Comparison of ENCODE assay signal across 16 cellular contexts in the genomic region with DNA sequence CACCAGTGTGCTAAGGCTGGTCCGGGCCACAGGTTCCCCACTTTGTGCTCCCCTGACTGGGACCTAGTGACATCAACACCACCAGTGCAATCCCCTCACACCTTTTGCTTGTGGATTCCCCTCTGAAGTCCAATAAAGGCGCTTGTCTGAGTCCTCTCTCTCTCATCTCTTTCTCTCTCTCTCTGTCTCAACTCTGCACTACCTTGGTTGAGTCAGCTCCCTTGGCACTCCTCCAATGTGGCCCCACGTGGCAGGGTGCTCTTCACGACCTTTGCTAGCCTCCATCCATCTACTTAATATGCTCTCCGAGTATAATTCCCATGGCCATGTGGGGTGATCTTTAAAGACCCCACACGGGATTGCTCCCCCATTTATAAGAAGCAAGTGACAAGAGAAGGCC.
DNase-seq lines count a peak whose midpoint lies in the region; ATAC-seq, FAIRE-seq and TF ChIP-seq lines count a peak whose summit lies in the region.
"Had no signal": no experiment of that assay in that cellular context is flagged by ENCODE, and none has a peak within 500 bp of the region (broad histone marks: within the 10 kb centered on the region; RNA-seq: fewer than 3 reads in every experiment).

No MANE protein-coding gene starts in this region.

- no peak for TF ChIP-seq CTCF in epithelial cell of proximal tubule (conservative IDR thresholded peaks at IDR 0.05; ENCODE audit: low read depth, low read length)

- DNase-seq in stimulated activated CD4-positive, alpha-beta T cell treated with anti-CD3 and anti-CD28 coated beads, Interleukin-1b, Interleukin-23, amount 100 ng/mL, for 48 hours, result peak; percentile 22
- no peak for DNase-seq in stimulated activated CD4-positive, alpha-beta T cell treated with anti-CD3 and anti-CD28 coated beads, Interleukin-4, amount 100 ng/mL, for 4 hours
- DNase-seq in RCC 7860 (ENCODE audit: low spot score) (peak; percentile 74), epithelial cell of proximal tubule (ENCODE audit: low read depth) (peak; percentile 52), NCI-H1105 treated with DMSO at 0.1 percent for 48 hours (lab: John Stamatoyannopoulos, UW) (no peak)
- DNase-seq: activated CD8-positive, alpha-beta memory T cell treated with anti-CD3 and anti-CD28 coated beads, Interleukin-2, amount 10 ng/mL, durations not matched to agents 7 days and 5 days; activated gamma-delta T cell treated with Interleukin-2 at 50 U/mL for 16 hours; effector CD4-positive, alpha-beta T cell; NCI-H1048; NCI-H748 treated with DMSO at 0.1 percent for 48 hours; right lobe of liver; stimulated activated CD4-positive, alpha-beta T cell treated with anti-CD3 and anti-CD28 coated beads, Interleukin-2, amount 100 ng/mL, for 48 hours had no signal

- no peak overlapping the region for H3K4me3 ChIP-seq in epithelial cell of proximal tubule (ENCODE audit: low read depth, low read length)
- H3K4me3 ChIP-seq: right lobe of liver had no signal

- ATAC-seq in esophagus mucosa (no peak), GM21737 (IDR thresholded peaks at IDR 0.05; ENCODE audit: unreplicated experiment) (no peak), GM21367 (IDR thresholded peaks at IDR 0.05; ENCODE audit: unreplicated experiment) (no peak)
- ATAC-seq: activated CD8-positive, alpha-beta memory T cell treated with anti-CD3 and anti-CD28 coated beads, Interleukin-2, amount 10 ng/mL, durations not matched to agents 7 days and 5 days; right lobe of liver had no signal

- FAIRE-seq in RCC 7860 (lab: Jason Lieb, UNC), result peak; percentile 33
- FAIRE-seq: GM18507 had no signal

Comparison
In these comparisons a context has a peak if more than half of its experiments do, and no peak if none do; other contexts are left out.
1. DNase-seq: peak in stimulated activated CD4-positive, alpha-beta T cell treated with anti-CD3 and anti-CD28 coated beads, Interleukin-1b, Interleukin-23, amount 100 ng/mL, for 48 hours (single experiment), RCC 7860 (single experiment) and epithelial cell of proximal tubule (single experiment); none in stimulated activated CD4-positive, alpha-beta T cell treated with anti-CD3 and anti-CD28 coated beads, Interleukin-4, amount 100 ng/mL, for 4 hours (0 of 2) and NCI-H1105 treated with DMSO at 0.1 percent for 48 hours (single experiment).